8 cellular contexts compared by ENCODE assay signal in the genomic region with DNA sequence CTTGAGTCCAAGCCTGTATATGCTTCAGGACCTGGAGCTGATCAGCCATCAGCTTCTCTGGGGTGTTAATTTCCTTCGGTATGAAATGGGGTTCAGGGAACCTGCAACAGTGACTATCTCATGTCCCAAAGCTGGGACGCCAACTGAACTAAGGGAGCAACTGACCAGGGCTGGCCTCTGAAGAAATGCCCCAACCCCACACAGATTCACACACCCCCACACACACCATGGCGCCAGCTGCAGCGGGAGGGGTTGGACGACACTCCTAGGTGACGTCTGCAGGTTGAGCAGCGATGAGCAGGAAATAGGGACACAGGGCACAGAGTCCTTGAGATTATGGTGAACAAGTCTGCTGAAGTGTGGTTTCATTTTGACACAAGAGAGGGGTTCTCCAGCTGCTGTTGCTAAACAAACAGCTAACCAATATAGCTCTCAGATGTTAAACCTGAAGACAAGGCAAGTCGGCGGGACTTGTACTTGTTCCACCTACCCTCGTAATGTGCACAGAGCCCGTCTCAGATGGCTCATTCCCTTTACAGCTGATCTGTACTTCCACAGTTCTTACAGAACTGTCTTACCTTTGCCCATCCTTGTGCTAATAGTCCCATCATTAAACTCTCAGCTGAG.
DNase-seq lines count a peak whose midpoint lies in the region; ATAC-seq lines count a peak whose summit lies in the region.

No MANE protein-coding gene starts in this region.

- peak; percentile 80 for DNase-seq in activated effector memory CD4-positive, alpha-beta T cell treated with anti-CD3 and anti-CD28 coated beads, Interleukin-2, amount 50 U/mL, for 16 hours
- DNase-seq in cortex of kidney (lab: John Stamatoyannopoulos, UW), result no peak
- DNase-seq in NCI-H2227 treated with DMSO at 0.1 percent for 48 hours (lab: John Stamatoyannopoulos, UW), result no peak
- DNase-seq in germinal center (ENCODE audit: low spot score), result no peak
- DNase-seq in GM03348 (ENCODE audit: low spot score), result no peak

- H3K4me3 ChIP-seq in GM08714 (ENCODE audit: low read length), result peak overlapping the region; percentile 24; the same call in 1 of the 2 replicates

- ATAC-seq in GM19468 (IDR thresholded peaks at IDR 0.05; ENCODE audit: extremely low read depth, unreplicated experiment) (peak; percentile 84), HG03520 (IDR thresholded peaks at IDR 0.05; ENCODE audit: unreplicated experiment) (peak; percentile 87)
